Comparison of ENCODE assay signal across 1 cellular context in the genomic region with DNA sequence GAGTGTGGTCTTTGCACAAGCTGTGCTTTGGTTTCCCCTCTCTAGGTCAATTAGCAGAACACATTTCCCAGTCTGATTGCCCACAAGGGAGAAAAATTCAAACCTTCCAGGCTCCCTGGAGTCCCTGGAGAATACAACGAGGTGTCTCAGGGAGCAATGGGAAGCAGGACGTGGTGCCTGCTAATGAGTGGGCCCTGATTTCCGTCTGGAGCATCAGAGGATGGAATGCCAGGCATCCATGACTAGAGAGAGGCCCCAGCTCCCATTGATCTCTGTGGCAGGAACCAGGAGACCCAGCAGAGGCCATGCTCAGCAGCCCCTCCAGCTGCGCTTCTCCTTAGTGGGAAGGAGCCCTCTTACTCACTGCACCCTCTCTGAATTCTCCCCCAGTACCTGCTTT.
TF ChIP-seq lines count a peak whose summit lies in the region.

No MANE protein-coding gene starts in this region.

TF ChIP-seq in GM23338, 12 proteins besides CTCF, POLR2A, EP300 and RAD21 (continued from another document):
- TF ChIP-seq, protein P1, sequence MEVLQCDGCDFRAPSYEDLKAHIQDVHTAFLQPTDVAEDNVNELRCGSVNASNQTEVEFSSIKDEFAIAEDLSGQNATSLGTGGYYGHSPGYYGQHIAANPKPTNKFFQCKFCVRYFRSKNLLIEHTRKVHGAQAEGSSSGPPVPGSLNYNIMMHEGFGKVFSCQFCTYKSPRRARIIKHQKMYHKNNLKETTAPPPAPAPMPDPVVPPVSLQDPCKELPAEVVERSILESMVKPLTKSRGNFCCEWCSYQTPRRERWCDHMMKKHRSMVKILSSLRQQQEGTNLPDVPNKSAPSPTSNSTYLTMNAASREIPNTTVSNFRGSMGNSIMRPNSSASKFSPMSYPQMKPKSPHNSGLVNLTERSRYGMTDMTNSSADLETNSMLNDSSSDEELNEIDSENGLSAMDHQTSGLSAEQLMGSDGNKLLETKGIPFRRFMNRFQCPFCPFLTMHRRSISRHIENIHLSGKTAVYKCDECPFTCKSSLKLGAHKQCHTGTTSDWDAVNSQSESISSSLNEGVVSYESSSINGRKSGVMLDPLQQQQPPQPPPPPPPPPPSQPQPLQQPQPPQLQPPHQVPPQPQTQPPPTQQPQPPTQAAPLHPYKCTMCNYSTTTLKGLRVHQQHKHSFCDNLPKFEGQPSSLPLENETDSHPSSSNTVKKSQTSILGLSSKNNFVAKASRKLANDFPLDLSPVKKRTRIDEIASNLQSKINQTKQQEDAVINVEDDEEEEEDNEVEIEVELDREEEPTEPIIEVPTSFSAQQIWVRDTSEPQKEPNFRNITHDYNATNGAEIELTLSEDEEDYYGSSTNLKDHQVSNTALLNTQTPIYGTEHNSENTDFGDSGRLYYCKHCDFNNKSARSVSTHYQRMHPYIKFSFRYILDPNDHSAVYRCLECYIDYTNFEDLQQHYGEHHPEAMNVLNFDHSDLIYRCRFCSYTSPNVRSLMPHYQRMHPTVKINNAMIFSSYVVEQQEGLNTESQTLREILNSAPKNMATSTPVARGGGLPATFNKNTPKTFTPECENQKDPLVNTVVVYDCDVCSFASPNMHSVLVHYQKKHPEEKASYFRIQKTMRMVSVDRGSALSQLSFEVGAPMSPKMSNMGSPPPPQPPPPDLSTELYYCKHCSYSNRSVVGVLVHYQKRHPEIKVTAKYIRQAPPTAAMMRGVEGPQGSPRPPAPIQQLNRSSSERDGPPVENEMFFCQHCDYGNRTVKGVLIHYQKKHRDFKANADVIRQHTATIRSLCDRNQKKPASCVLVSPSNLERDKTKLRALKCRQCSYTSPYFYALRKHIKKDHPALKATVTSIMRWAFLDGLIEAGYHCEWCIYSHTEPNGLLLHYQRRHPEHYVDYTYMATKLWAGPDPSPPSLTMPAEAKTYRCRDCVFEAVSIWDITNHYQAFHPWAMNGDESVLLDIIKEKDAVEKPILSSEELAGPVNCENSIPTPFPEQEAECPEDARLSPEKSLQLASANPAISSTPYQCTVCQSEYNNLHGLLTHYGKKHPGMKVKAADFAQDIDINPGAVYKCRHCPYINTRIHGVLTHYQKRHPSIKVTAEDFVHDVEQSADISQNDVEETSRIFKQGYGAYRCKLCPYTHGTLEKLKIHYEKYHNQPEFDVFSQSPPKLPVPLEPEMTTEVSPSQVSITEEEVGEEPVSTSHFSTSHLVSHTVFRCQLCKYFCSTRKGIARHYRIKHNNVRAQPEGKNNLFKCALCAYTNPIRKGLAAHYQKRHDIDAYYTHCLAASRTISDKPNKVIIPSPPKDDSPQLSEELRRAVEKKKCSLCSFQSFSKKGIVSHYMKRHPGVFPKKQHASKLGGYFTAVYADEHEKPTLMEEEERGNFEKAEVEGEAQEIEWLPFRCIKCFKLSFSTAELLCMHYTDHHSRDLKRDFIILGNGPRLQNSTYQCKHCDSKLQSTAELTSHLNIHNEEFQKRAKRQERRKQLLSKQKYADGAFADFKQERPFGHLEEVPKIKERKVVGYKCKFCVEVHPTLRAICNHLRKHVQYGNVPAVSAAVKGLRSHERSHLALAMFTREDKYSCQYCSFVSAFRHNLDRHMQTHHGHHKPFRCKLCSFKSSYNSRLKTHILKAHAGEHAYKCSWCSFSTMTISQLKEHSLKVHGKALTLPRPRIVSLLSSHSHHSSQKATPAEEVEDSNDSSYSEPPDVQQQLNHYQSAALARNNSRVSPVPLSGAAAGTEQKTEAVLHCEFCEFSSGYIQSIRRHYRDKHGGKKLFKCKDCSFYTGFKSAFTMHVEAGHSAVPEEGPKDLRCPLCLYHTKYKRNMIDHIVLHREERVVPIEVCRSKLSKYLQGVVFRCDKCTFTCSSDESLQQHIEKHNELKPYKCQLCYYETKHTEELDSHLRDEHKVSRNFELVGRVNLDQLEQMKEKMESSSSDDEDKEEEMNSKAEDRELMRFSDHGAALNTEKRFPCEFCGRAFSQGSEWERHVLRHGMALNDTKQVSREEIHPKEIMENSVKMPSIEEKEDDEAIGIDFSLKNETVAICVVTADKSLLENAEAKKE (CRISPR knock-in tag; IDR thresholded peaks at IDR 0.05): no peak
- TF ChIP-seq, protein P2, sequence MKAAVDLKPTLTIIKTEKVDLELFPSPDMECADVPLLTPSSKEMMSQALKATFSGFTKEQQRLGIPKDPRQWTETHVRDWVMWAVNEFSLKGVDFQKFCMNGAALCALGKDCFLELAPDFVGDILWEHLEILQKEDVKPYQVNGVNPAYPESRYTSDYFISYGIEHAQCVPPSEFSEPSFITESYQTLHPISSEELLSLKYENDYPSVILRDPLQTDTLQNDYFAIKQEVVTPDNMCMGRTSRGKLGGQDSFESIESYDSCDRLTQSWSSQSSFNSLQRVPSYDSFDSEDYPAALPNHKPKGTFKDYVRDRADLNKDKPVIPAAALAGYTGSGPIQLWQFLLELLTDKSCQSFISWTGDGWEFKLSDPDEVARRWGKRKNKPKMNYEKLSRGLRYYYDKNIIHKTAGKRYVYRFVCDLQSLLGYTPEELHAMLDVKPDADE (IDR thresholded peaks at IDR 0.05): no peak
- no peak for TF ChIP-seq EZH2phosphoT487 (IDR thresholded peaks at IDR 0.05; ENCODE audit: unreplicated experiment)
- TF ChIP-seq EZH2 (IDR thresholded peaks at IDR 0.05; ENCODE audit: low read depth, unreplicated experiment): no peak
- no peak for TF ChIP-seq STAT1 (IDR thresholded peaks at IDR 0.05; ENCODE audit: unreplicated experiment)
- no peak for TF ChIP-seq CREB1 (CRISPR knock-in tag; IDR thresholded peaks at IDR 0.05; ENCODE audit: low read depth)
- TF ChIP-seq ZNF114 (CRISPR knock-in tag; IDR thresholded peaks at IDR 0.05): no peak
- TF ChIP-seq, protein P3, sequence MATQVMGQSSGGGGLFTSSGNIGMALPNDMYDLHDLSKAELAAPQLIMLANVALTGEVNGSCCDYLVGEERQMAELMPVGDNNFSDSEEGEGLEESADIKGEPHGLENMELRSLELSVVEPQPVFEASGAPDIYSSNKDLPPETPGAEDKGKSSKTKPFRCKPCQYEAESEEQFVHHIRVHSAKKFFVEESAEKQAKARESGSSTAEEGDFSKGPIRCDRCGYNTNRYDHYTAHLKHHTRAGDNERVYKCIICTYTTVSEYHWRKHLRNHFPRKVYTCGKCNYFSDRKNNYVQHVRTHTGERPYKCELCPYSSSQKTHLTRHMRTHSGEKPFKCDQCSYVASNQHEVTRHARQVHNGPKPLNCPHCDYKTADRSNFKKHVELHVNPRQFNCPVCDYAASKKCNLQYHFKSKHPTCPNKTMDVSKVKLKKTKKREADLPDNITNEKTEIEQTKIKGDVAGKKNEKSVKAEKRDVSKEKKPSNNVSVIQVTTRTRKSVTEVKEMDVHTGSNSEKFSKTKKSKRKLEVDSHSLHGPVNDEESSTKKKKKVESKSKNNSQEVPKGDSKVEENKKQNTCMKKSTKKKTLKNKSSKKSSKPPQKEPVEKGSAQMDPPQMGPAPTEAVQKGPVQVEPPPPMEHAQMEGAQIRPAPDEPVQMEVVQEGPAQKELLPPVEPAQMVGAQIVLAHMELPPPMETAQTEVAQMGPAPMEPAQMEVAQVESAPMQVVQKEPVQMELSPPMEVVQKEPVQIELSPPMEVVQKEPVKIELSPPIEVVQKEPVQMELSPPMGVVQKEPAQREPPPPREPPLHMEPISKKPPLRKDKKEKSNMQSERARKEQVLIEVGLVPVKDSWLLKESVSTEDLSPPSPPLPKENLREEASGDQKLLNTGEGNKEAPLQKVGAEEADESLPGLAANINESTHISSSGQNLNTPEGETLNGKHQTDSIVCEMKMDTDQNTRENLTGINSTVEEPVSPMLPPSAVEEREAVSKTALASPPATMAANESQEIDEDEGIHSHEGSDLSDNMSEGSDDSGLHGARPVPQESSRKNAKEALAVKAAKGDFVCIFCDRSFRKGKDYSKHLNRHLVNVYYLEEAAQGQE (IDR thresholded peaks at IDR 0.05; ENCODE audit: unreplicated experiment): no peak
- no peak for TF ChIP-seq POLR2AphosphoS5 (IDR thresholded peaks at IDR 0.05; ENCODE audit: low read depth)
TF ChIP-seq in GM23338: peak in this region for 0.
